ENCODE assay signal across 1 cellular context in the genomic region with DNA sequence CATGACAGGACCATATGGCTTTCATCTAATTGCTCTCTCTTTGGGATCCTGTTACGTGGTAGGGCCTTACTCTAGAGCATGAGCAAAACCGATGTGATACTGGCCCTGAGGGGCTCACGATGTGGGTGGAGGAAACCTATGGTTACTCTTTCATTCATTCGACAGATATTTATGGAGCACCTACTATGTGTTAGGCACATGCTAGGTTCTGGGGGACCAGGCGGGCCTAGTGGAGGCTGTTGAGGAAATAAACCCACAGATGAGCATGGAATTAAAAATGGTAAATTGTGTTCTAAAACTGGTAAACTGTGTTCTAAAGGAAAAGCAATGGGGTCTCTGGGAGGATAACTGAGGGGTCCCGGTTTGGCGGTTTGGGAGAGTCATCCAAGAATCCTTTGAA.
TF ChIP-seq lines count a peak whose summit lies in the region.

No MANE protein-coding gene starts in this region.

TF ChIP-seq in H1, 55 proteins besides CTCF, POLR2A, EP300 and RAD21:
- TF ChIP-seq KDM5A (IDR thresholded peaks at IDR 0.05; ENCODE audit: low read length) (no peak), TAF7 (optimal IDR thresholded peaks at IDR 0.05; ENCODE audit: borderline replicate concordance, low read depth, low read length) (no peak), SIX5 (IDR thresholded peaks at IDR 0.05; ENCODE audit: low read depth, low read length) (no peak), CTBP2 (IDR thresholded peaks at IDR 0.05; ENCODE audit: borderline replicate concordance, insufficient read depth, insufficient read length, low read length) (no peak), RXRA (IDR thresholded peaks at IDR 0.05; ENCODE audit: insufficient read depth, low read depth, low read length) (no peak), ZNF274 (IDR thresholded peaks at IDR 0.05; ENCODE audit: borderline replicate concordance, extremely low read depth, low read length) (no peak), SUZ12 (IDR thresholded peaks at IDR 0.05; ENCODE audit: low read length) (no peak), HDAC2 (IDR thresholded peaks at IDR 0.05; ENCODE audit: borderline replicate concordance in 1 of 2, low read depth in 2 of 2, low read length in 2 of 2) (no peak), SP2 (IDR thresholded peaks at IDR 0.05; ENCODE audit: low read length) (no peak), JUN (IDR thresholded peaks at IDR 0.05; ENCODE audit: low read depth, low read length) (no peak), BACH1 (IDR thresholded peaks at IDR 0.05; ENCODE audit: low read length) (no peak), BCL11A (IDR thresholded peaks at IDR 0.05; ENCODE audit: low read depth in 2 of 2, low read length in 2 of 2) (no peak), JUND (IDR thresholded peaks at IDR 0.05; ENCODE audit: low read length) (no peak), SIRT6 (IDR thresholded peaks at IDR 0.05; ENCODE audit: low read length) (no peak), NANOG (IDR thresholded peaks at IDR 0.05; ENCODE audit: insufficient read depth, low read depth, low read length, poor library complexity, severe bottlenecking) (no peak)
- TF ChIP-seq, protein P1, sequence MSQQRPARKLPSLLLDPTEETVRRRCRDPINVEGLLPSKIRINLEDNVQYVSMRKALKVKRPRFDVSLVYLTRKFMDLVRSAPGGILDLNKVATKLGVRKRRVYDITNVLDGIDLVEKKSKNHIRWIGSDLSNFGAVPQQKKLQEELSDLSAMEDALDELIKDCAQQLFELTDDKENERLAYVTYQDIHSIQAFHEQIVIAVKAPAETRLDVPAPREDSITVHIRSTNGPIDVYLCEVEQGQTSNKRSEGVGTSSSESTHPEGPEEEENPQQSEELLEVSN (IDR thresholded peaks at IDR 0.05) = no peak
- TF ChIP-seq, protein P2, sequence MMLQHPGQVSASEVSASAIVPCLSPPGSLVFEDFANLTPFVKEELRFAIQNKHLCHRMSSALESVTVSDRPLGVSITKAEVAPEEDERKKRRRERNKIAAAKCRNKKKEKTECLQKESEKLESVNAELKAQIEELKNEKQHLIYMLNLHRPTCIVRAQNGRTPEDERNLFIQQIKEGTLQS (IDR thresholded peaks at IDR 0.05; ENCODE audit: insufficient read depth, low read depth, low read length) = no peak
TF ChIP-seq in H1: peak in this region for 0.
